24 cellular contexts compared by ENCODE assay signal in genomic region chr11:2745511-2745910, GRCh38. TPM values are rescaled to one million over a fixed set of nuclear protein-coding genes. Genes with fewer than 3 reads are reported as not detected.
A peak's percentile ranks its signal among the peaks of the same experiment; 100 is the strongest.
DNase-seq lines count a peak whose midpoint lies in the region; ATAC-seq, FAIRE-seq and TF ChIP-seq lines count a peak whose summit lies in the region.
"Had no signal": no experiment of that assay in that cellular context is flagged by ENCODE, and none has a peak within 500 bp of the region (broad histone marks: within the 10 kb centered on the region; RNA-seq: fewer than 3 reads in every experiment).

No MANE protein-coding gene starts in this region.

- H3K18ac ChIP-seq in H1 (ENCODE audit: extremely low read depth, low read length) (no peak overlapping the region), mesenchymal stem cell (ENCODE audit: low read depth in 1 of 2, low read length in 2 of 2) (no peak overlapping the region)

- H3K4me1 Mint-ChIP-seq in activated T-cell treated with anti-CD3 and anti-CD28 coated beads, Interleukin-2, amount 50 U/mL, for 24 hours (ENCODE audit: low read depth): no peaks in the 10 kb centered on the region
- H3K4me1 Mint-ChIP-seq: CD8-positive, alpha-beta memory T cell had no signal

- no peaks in the 10 kb centered on the region for H3K36me3 Mint-ChIP-seq in activated T-cell treated with anti-CD3 and anti-CD28 coated beads, Interleukin-2, amount 50 U/mL, for 24 hours (ENCODE audit: low read depth)
- H3K36me3 Mint-ChIP-seq: CD8-positive, alpha-beta memory T cell had no signal

- POLR2A ChIA-PET in H1 (lab: Charles Lee; ENCODE audit: partially characterized antibody): no interaction called here

- no peaks in the 10 kb centered on the region; a peak in 1 of 4 replicates for H3K9me3 ChIP-seq in H1 (ENCODE audit: insufficient read depth in 2 of 2, low read depth in 1 of 2, low read length in 1 of 2)
- H3K9me3 ChIP-seq in mesenchymal stem cell (ENCODE audit: control insufficient read depth, low read length): no peaks in the 10 kb centered on the region
- H3K9me3 ChIP-seq in sigmoid colon: no peaks in the 10 kb centered on the region

- no peak overlapping the region for H2BK20ac ChIP-seq in H1 (ENCODE audit: low read length)

- no peak overlapping the region for H3K4me3 Mint-ChIP-seq in activated T-cell treated with anti-CD3 and anti-CD28 coated beads, Interleukin-2, amount 50 U/mL, for 24 hours
- H3K4me3 Mint-ChIP-seq: CD8-positive, alpha-beta memory T cell had no signal

- intact Hi-C loops in Right ventricle myocardium superior (cut with DNase I): no loop called here
- intact Hi-C loops in left ventricle myocardium superior (cut with micrococcal nuclease): no loop called here
- intact Hi-C loops in sigmoid colon (cut with DNase I): no loop called here

- H2BK5ac ChIP-seq in H1 (ENCODE audit: low read depth, low read length) (no peak overlapping the region), mesenchymal stem cell (ENCODE audit: low read depth, low read length, poor library complexity, severe bottlenecking) (no peak overlapping the region)

- peaks cover 0 to 20% (median 15%) of the 10 kb centered on the region in 4 experiments; a peak in 5 of 7 replicates for H3K27me3 ChIP-seq in H1 (replicated peaks in 1 of 4; ENCODE audit: control insufficient read depth in 3 of 4, extremely low read depth in 1 of 4, insufficient read depth in 3 of 4, low read length in 3 of 4)
- H3K27me3 ChIP-seq in mesenchymal stem cell (ENCODE audit: control insufficient read depth in 1 of 2, insufficient read depth in 1 of 2, low read length in 2 of 2): peaks cover 0 to 8% of the 10 kb centered on the region in 2 experiments
- H3K27me3 ChIP-seq in sigmoid colon: no peaks in the 10 kb centered on the region

- H3K23ac ChIP-seq in H1 (ENCODE audit: insufficient read length) (no peak overlapping the region), mesenchymal stem cell (ENCODE audit: low read length in 2 of 2) (no peak overlapping the region)

- H3K36me3 ChIP-seq in H1 (ENCODE audit: control insufficient read depth in 2 of 4, insufficient read depth in 4 of 4, low read length in 3 of 4) (no peaks in the 10 kb centered on the region), mesenchymal stem cell (ENCODE audit: control insufficient read depth in 1 of 2, insufficient read depth in 2 of 2, low read depth in 1 of 2, low read length in 2 of 2) (no peaks in the 10 kb centered on the region), sigmoid colon (no peaks in the 10 kb centered on the region)

- H2BK15ac ChIP-seq in H1 (ENCODE audit: low read length) (no peak overlapping the region), mesenchymal stem cell (ENCODE audit: low read depth, poor library complexity, severe bottlenecking) (no peak overlapping the region)

- H3K4me1 ChIP-seq in H1 (replicated peaks in 1 of 4; ENCODE audit: control insufficient read depth in 3 of 4, insufficient read depth in 4 of 4, low read length in 3 of 4) (no peaks in the 10 kb centered on the region; a peak in 1 of 7 replicates), mesenchymal stem cell (ENCODE audit: control insufficient read depth, insufficient read depth, low read depth, low read length) (peaks cover 45% of the 10 kb centered on the region), sigmoid colon (peaks cover 0 to 15% (median 0%) of the 10 kb centered on the region in 4 donors)

- H3K79me2 ChIP-seq in H1 (ENCODE audit: control insufficient read depth in 1 of 2, insufficient read depth in 2 of 2, low read length in 2 of 2): no peaks in the 10 kb centered on the region

- H3K79me1 ChIP-seq in H1 (ENCODE audit: low read depth, low read length) (no peaks in the 10 kb centered on the region), mesenchymal stem cell (replicated peaks; ENCODE audit: low read length, poor library complexity, severe bottlenecking) (no peaks in the 10 kb centered on the region)

- H3K27ac ChIP-seq in H1 (ENCODE audit: low read depth, low read length) (no peak overlapping the region), mesenchymal stem cell (ENCODE audit: low read length, poor library complexity, severe bottlenecking) (no peak overlapping the region), sigmoid colon (no peak overlapping the region)

- no peak for ATAC-seq in Right ventricle myocardium superior (ENCODE audit: poor library complexity)
- ATAC-seq in left ventricle myocardium superior: no peak
- no peak for ATAC-seq in GM21390 (IDR thresholded peaks at IDR 0.05; ENCODE audit: unreplicated experiment)

- no peak for TF ChIP-seq RAD21 in H1 (IDR thresholded peaks at IDR 0.05 in 1 of 2, conservative IDR thresholded peaks at IDR 0.05 in 1 of 2; ENCODE audit: low read depth in 2 of 2, low read length in 2 of 2)

- H3K27me3 Mint-ChIP-seq in activated T-cell treated with anti-CD3 and anti-CD28 coated beads, Interleukin-2, amount 50 U/mL, for 24 hours: no peaks in the 10 kb centered on the region

- H3K9ac ChIP-seq in H1 (replicated peaks in 1 of 4; ENCODE audit: extremely low read depth in 1 of 4, low read depth in 3 of 4, low read length in 3 of 4) (no peak overlapping the region), mesenchymal stem cell (ENCODE audit: low read length) (no peak overlapping the region)

- no peak overlapping the region for H3K56ac ChIP-seq in H1 (replicated peaks; ENCODE audit: insufficient read length, low read depth, low read length)

- H4K91ac ChIP-seq in H1 (replicated peaks; ENCODE audit: insufficient read length, low read length): no peak overlapping the region
- no peak overlapping the region for H4K91ac ChIP-seq in mesenchymal stem cell (ENCODE audit: low read length)

- H3K14ac ChIP-seq in H1 (ENCODE audit: insufficient read length): no peak overlapping the region
- H3K14ac ChIP-seq in mesenchymal stem cell (ENCODE audit: low read length in 2 of 2): no peak overlapping the region

- no peak for TF ChIP-seq EP300 in H1 (IDR thresholded peaks at IDR 0.05; ENCODE audit: borderline replicate concordance in 1 of 2, low read depth in 2 of 2, low read length in 2 of 2)
- no peak for TF ChIP-seq EP300 in sigmoid colon (IDR thresholded peaks at IDR 0.05)

- H2AK5ac ChIP-seq in H1 (ENCODE audit: low read depth, low read length) (no peak overlapping the region), mesenchymal stem cell (ENCODE audit: low read length, severe bottlenecking) (peak overlapping the region; percentile 12)

- H2AFZ ChIP-seq in H1 (ENCODE audit: low read length): no peak overlapping the region
- H2AFZ ChIP-seq in mesenchymal stem cell (ENCODE audit: low read depth, low read length): no peak overlapping the region

- no peak overlapping the region for H3K4me3 ChIP-seq in H1 (ENCODE audit: extremely low read depth in 1 of 4, insufficient read depth in 2 of 4, low read depth in 3 of 4, low read length in 4 of 4)
- no peak overlapping the region for H3K4me3 ChIP-seq in mesenchymal stem cell (ENCODE audit: insufficient read depth in 1 of 2, low read depth in 1 of 2, low read length in 2 of 2)
- H3K4me3 ChIP-seq in sigmoid colon: no peak overlapping the region

- H2BK120ac ChIP-seq in H1 (replicated peaks; ENCODE audit: low read depth, low read length) (no peak overlapping the region), mesenchymal stem cell (ENCODE audit: low read depth, low read length) (no peak overlapping the region)

- peaks cover 0 to 2% of the 10 kb centered on the region in 2 experiments for H4K20me1 ChIP-seq in H1 (replicated peaks in 1 of 2; ENCODE audit: control insufficient read depth in 1 of 2, insufficient read depth in 2 of 2, low read length in 2 of 2)

- 90% methylated on average over 12 of the region's 14 CpGs; no CpG with 5 or more reads in 1 of the 2 experiments for WGBS in H1 (ENCODE audit: extremely low coverage in 1 of 2, insufficient coverage in 1 of 2, insufficient read length in 1 of 2, insufficient replicate concordance in 2 of 2, low coverage in 1 of 2, low lambda C conversion rate in 2 of 2, missing lambda C conversion rate in 1 of 2), 2 experiments
- WGBS in mesenchymal stem cell: 94% methylated on average over 13 of the region's 14 CpGs
- 96% methylated on average over 14 of the region's 14 CpGs for WGBS in sigmoid colon, 2 donors

- TF ChIP-seq CTCF in H1 (IDR thresholded peaks at IDR 0.05; ENCODE audit: control extremely low read depth in 1 of 3, insufficient read depth in 1 of 3, low read depth in 1 of 3, low read length in 3 of 3) (no peak), sigmoid colon (IDR thresholded peaks at IDR 0.05) (no peak)

- no peak overlapping the region for H4K5ac ChIP-seq in H1 (ENCODE audit: insufficient read length, low read depth, low read length)

- H2BK12ac ChIP-seq in H1 (ENCODE audit: low read depth, low read length) (no peak overlapping the region), mesenchymal stem cell (ENCODE audit: low read length in 2 of 2) (no peak overlapping the region)

- no peak overlapping the region for H3K4ac ChIP-seq in H1 (replicated peaks; ENCODE audit: insufficient read length, low read depth, low read length)
- H3K4ac ChIP-seq in mesenchymal stem cell (ENCODE audit: low read depth in 1 of 2, low read length in 2 of 2): no peak overlapping the region

- H3K27ac Mint-ChIP-seq in activated T-cell treated with anti-CD3 and anti-CD28 coated beads, Interleukin-2, amount 50 U/mL, for 24 hours: no peak overlapping the region
- H3K27ac Mint-ChIP-seq: CD8-positive, alpha-beta memory T cell had no signal

- no peak for FAIRE-seq in H1 (lab: Jason Lieb, UNC)
- FAIRE-seq: GM12891, RCC 7860 had no signal

- H3K23me2 ChIP-seq in H1 (ENCODE audit: low read depth, low read length): no peaks in the 10 kb centered on the region; the same call in 1 of the 2 replicates

- H3K4me2 ChIP-seq in H1 (ENCODE audit: insufficient read depth in 1 of 2, low read depth in 2 of 2, low read length in 2 of 2) (no peak overlapping the region), mesenchymal stem cell (ENCODE audit: low read length, poor library complexity, severe bottlenecking) (no peak overlapping the region)

- TF ChIP-seq POLR2A in H1 (IDR thresholded peaks at IDR 0.05; ENCODE audit: control extremely low read depth in 1 of 2, low read depth in 2 of 2, low read length in 2 of 2) (no peak), sigmoid colon (IDR thresholded peaks at IDR 0.05) (no peak)

- CTCF ChIA-PET in H1 (lab: Charles Lee; ENCODE audit: partially characterized antibody): interaction anchor here (2.7 kb wide), 1 partner anchor 213 kb away, joined by 12 read pairs; no protein-coding TSS in a partner anchor

- DNase-seq in Right ventricle myocardium superior (peak; percentile 36), left ventricle myocardium superior (no peak), H1 (ENCODE audit: low read depth in 1 of 2, low spot score in 2 of 2) (no peak), mesenchymal stem cell (no peak), sigmoid colon (peak; percentile 54), T-helper 2 cell (no peak)
- DNase-seq in activated T-cell treated with anti-CD3 and anti-CD28 coated beads, Interleukin-2, amount 50 U/mL, for 24 hours: no peak
- DNase-seq: AML-193, C1 segment of cervical spinal cord, Calu3, DMS153, Karpas-422, MV-4-11, NCI-H1694, NCI-H2081, NCI-H2171, NCI-H446 treated with DMSO at 0.1 percent for 48 hours, NCI-H526 treated with DMSO at 0.1 percent for 48 hours, OCI-M1, SHP77 had no signal

- H4K8ac ChIP-seq in H1 (ENCODE audit: extremely low read depth, insufficient read depth, low read length) (peak overlapping the region; percentile 4; the same call in 1 of the 2 replicates), mesenchymal stem cell (ENCODE audit: low read length) (no peak overlapping the region)

- H3K9me3 Mint-ChIP-seq in activated T-cell treated with anti-CD3 and anti-CD28 coated beads, Interleukin-2, amount 50 U/mL, for 24 hours: no peaks in the 10 kb centered on the region
- H3K9me3 Mint-ChIP-seq: CD8-positive, alpha-beta memory T cell had no signal

RNA-seq across cellular contexts. Expression of gene KCNQ1OT1, which starts 45.7 kb away (rescaled TPM):
- total RNA-seq in Right ventricle myocardium superior (0.35 TPM), left ventricle myocardium superior (0.35 TPM), sigmoid colon (1 to 10 TPM in 3 of 4 donors, under 1 TPM in 1; 0.99 to 3.6 (median 1.4) TPM)
- total RNA-seq in H1 (2021; fragmentation: NEBNext Ultra II Directional; extraction: Animal tissue kit (Norgen Biotek cat#: 25700)): 1.2 TPM in 2 replicates
- polyA plus RNA-seq in H1 (2011; rRNA removed) (0.19 and 0.21 TPM in 2 replicates), sigmoid colon (under 1 TPM; under 0.01 to 0.32 (median under 0.01) TPM)
- polyA plus RNA-seq in H1 (2011; cell fraction: cytosol; rRNA removed): 0.08 TPM
- 2.4 TPM for polyA plus RNA-seq in H1 (2011; cell fraction: nucleus; rRNA removed)
- 0.19 to 0.30 TPM (median 0.24 TPM) in 4 replicates for polyA plus RNA-seq in H1 (2012, experiment 1 of 2)
- 0.01 TPM for polyA plus RNA-seq in H1 (2012, experiment 2 of 2)
- 0.20 TPM for polyA plus RNA-seq in H1 (2013, experiment 1 of 2)
- polyA plus RNA-seq in H1 (2013, experiment 2 of 2): 0.13 TPM
- 6.2 and 7.3 TPM in 2 replicates for polyA minus RNA-seq in H1 (2011; rRNA and poly(A)+ RNA removed)
- 1.0 TPM for polyA minus RNA-seq in H1 (2011; cell fraction: cytosol; rRNA and poly(A)+ RNA removed)
- polyA minus RNA-seq in H1 (2011; cell fraction: nucleus; rRNA and poly(A)+ RNA removed): 21.4 TPM
- polyA plus RNA-seq in mesenchymal stem cell (2013, experiment 1 of 2): 0.08 TPM
- polyA plus RNA-seq in mesenchymal stem cell (2013, experiment 2 of 2): 0.05 TPM

Comparison
In these comparisons a context has a peak if more than half of its experiments do, and no peak if none do; other contexts are left out.
1. DNase-seq: peak in Right ventricle myocardium superior (single experiment) and sigmoid colon (single experiment); none in left ventricle myocardium superior (single experiment), H1 (0 of 2), mesenchymal stem cell (single experiment), activated T-cell treated with anti-CD3 and anti-CD28 coated beads, Interleukin-2, amount 50 U/mL, for 24 hours (single experiment) and T-helper 2 cell (0 of 5).